In genomic region chr3:174873832-174874231, GRCh38 we compare ENCODE assay signal across 32 cellular contexts. TPM values are rescaled to one million over a fixed set of nuclear protein-coding genes. Genes with fewer than 3 reads are reported as not detected.
"Had no signal": no experiment of that assay in that cellular context is flagged by ENCODE, and none has a peak within 500 bp of the region (broad histone marks: within the 10 kb centered on the region; RNA-seq: fewer than 3 reads in every experiment).

No MANE protein-coding gene starts in this region.

- DNase-seq: activated CD4-positive, alpha-beta memory T cell treated with anti-CD3 and anti-CD28 coated beads, Interleukin-2, amount 10 ng/mL, durations not matched to agents 7 days and 5 days; activated CD4-positive, alpha-beta T cell treated with anti-CD3 and anti-CD28 coated beads for 1 hour; activated CD4-positive, alpha-beta T cell treated with anti-CD3 and anti-CD28 coated beads for 48 hours; activated CD4-positive, CD25-positive, alpha-beta regulatory T cell; activated CD8-positive, alpha-beta memory T cell treated with anti-CD3 and anti-CD28 coated beads for 24 hours; activated CD8-positive, alpha-beta memory T cell treated with anti-CD3 and anti-CD28 coated beads, Interleukin-2, amount 10 ng/mL, durations not matched to agents 7 days and 5 days; activated CD8-positive, alpha-beta memory T cell treated with anti-CD3 and anti-CD28 coated beads, Interleukin-2, amount 50 U/mL, for 48 hours; activated effector memory CD4-positive, alpha-beta T cell treated with Interleukin-2 at 50 U/mL for 16 hours; activated naive CD4-positive, alpha-beta T cell treated with anti-CD3 and anti-CD28 coated beads, Interleukin-2, amount 10 ng/mL, durations not matched to agents 7 days and 5 days; activated naive CD8-positive, alpha-beta T cell treated with anti-CD3 and anti-CD28 coated beads, Interleukin-2, amount 50 U/mL, for 24 hours; activated T-cell treated with anti-CD3 and anti-CD28 coated beads, Interleukin-2, amount 50 U/mL, for 48 hours; anterior cingulate cortex; caudate nucleus; cerebellar nuclear complex; Karpas-422; KBM-7; MG63; NCI-H1048; NCI-H1694; NCI-H1930; NCI-H2107; NCI-H2227 treated with DMSO at 0.1 percent for 48 hours; NCI-H446; NCI-H510A treated with DMSO at 0.1 percent for 48 hours; NCI-H526 treated with DMSO at 0.1 percent for 48 hours; OCI-M1; Right ventricle myocardium superior; SW 1271; T-helper 1 cell; T-helper 2 cell; T-helper 9 cell; WERI-Rb-1 had no signal

- H3K4me3 ChIP-seq: MG63 had no signal

- H3K27me3 ChIP-seq: MG63 had no signal

- H3K9me3 ChIP-seq: MG63 had no signal

- H3K36me3 ChIP-seq: MG63, WERI-Rb-1 had no signal

- H3K27ac ChIP-seq: WERI-Rb-1 had no signal

- ATAC-seq: activated CD8-positive, alpha-beta memory T cell treated with anti-CD3 and anti-CD28 coated beads, Interleukin-2, amount 10 ng/mL, durations not matched to agents 7 days and 5 days; activated naive CD8-positive, alpha-beta T cell treated with anti-CD3 and anti-CD28 coated beads, Interleukin-2, amount 50 U/mL, for 24 hours had no signal

RNA-seq across cellular contexts. Expression of gene NAALADL2, which starts 14.7 kb away (rescaled TPM):
- total RNA-seq: activated CD4-positive, alpha-beta memory T cell treated with anti-CD3 and anti-CD28 coated beads, Interleukin-2, amount 10 ng/mL, durations not matched to agents 7 days and 5 days; activated CD8-positive, alpha-beta memory T cell treated with anti-CD3 and anti-CD28 coated beads, Interleukin-2, amount 10 ng/mL, durations not matched to agents 7 days and 5 days had no signal
